Comparison of ENCODE assay signal across 8 cellular contexts in genomic region chr1:206631085-206631509, GRCh38. TPM values are rescaled to one million over a fixed set of nuclear protein-coding genes. Genes with fewer than 3 reads are reported as not detected.
DNase-seq lines count a peak whose midpoint lies in the region; ATAC-seq and TF ChIP-seq lines count a peak whose summit lies in the region.

No MANE protein-coding gene starts in this region.

- peaks cover 17% of the 10 kb centered on the region for H3K4me1 Mint-ChIP-seq in activated naive CD4-positive, alpha-beta T cell treated with anti-CD3 and anti-CD28 coated beads, Interleukin-2, amount 10 ng/mL, durations not matched to agents 7 days and 5 days
- peaks cover 19% of the 10 kb centered on the region for H3K4me1 Mint-ChIP-seq in stimulated activated naive CD8-positive, alpha-beta T cell treated with anti-CD3 and anti-CD28 coated beads, Interleukin-15, amount 100 ng/mL, for 72 hours

- H3K4me3 Mint-ChIP-seq in activated naive CD4-positive, alpha-beta T cell treated with anti-CD3 and anti-CD28 coated beads, Interleukin-2, amount 10 ng/mL, durations not matched to agents 7 days and 5 days = no peak overlapping the region
- no peak overlapping the region for H3K4me3 Mint-ChIP-seq in stimulated activated naive CD8-positive, alpha-beta T cell treated with anti-CD3 and anti-CD28 coated beads, Interleukin-15, amount 100 ng/mL, for 72 hours

- H3K9me3 Mint-ChIP-seq in activated naive CD4-positive, alpha-beta T cell treated with anti-CD3 and anti-CD28 coated beads, Interleukin-2, amount 10 ng/mL, durations not matched to agents 7 days and 5 days = peaks cover 3% of the 10 kb centered on the region
- H3K9me3 Mint-ChIP-seq in stimulated activated naive CD8-positive, alpha-beta T cell treated with anti-CD3 and anti-CD28 coated beads, Interleukin-15, amount 100 ng/mL, for 72 hours = no peaks in the 10 kb centered on the region

- no peak overlapping the region for H3K27ac Mint-ChIP-seq in activated naive CD4-positive, alpha-beta T cell treated with anti-CD3 and anti-CD28 coated beads, Interleukin-2, amount 10 ng/mL, durations not matched to agents 7 days and 5 days
- no peak overlapping the region for H3K27ac Mint-ChIP-seq in stimulated activated naive CD8-positive, alpha-beta T cell treated with anti-CD3 and anti-CD28 coated beads, Interleukin-15, amount 100 ng/mL, for 72 hours

- peaks cover 52% of the 10 kb centered on the region for H3K27me3 Mint-ChIP-seq in activated naive CD4-positive, alpha-beta T cell treated with anti-CD3 and anti-CD28 coated beads, Interleukin-2, amount 10 ng/mL, durations not matched to agents 7 days and 5 days
- H3K27me3 Mint-ChIP-seq in stimulated activated naive CD8-positive, alpha-beta T cell treated with anti-CD3 and anti-CD28 coated beads, Interleukin-15, amount 100 ng/mL, for 72 hours = peaks cover 35% of the 10 kb centered on the region

- no peak for ATAC-seq in stimulated activated naive CD8-positive, alpha-beta T cell treated with anti-CD3 and anti-CD28 coated beads, Interleukin-15, amount 100 ng/mL, for 72 hours
- ATAC-seq in GM18505 (IDR thresholded peaks at IDR 0.05; ENCODE audit: unreplicated experiment) = no peak

- CTCF ChIA-PET in activated naive CD4-positive, alpha-beta T cell treated with anti-CD3 and anti-CD28 coated beads, Interleukin-2, amount 10 ng/mL, durations not matched to agents 7 days and 5 days (lab: Charles Lee) = interaction anchor here (0.6 to 4.7 kb wide), 26 partner anchors 9 to 373 kb away, joined by 3 to 82 read pairs (median 4); partner anchors contain the start of gene EIF2D

- no peaks in the 10 kb centered on the region for H3K36me3 Mint-ChIP-seq in activated naive CD4-positive, alpha-beta T cell treated with anti-CD3 and anti-CD28 coated beads, Interleukin-2, amount 10 ng/mL, durations not matched to agents 7 days and 5 days

- DNase-seq in DMS153 (lab: John Stamatoyannopoulos, UW) = peak; percentile 65
- DNase-seq in HT-29 (ENCODE audit: low spot score) = peak; percentile 79
- peak; percentile 77 to 85 for DNase-seq in NCI-H526 (lab: John Stamatoyannopoulos, UW)
- DNase-seq in activated naive CD4-positive, alpha-beta T cell treated with anti-CD3 and anti-CD28 coated beads, Interleukin-2, amount 10 ng/mL, durations not matched to agents 7 days and 5 days = peak; percentile 43
- peak; percentile 90 for DNase-seq in hepatic stellate cell (ENCODE audit: low spot score)
- DNase-seq in stimulated activated naive CD8-positive, alpha-beta T cell treated with anti-CD3 and anti-CD28 coated beads, Interleukin-15, amount 100 ng/mL, for 72 hours = peak; percentile 25 to 50
- no peak for DNase-seq in central memory CD4-positive, alpha-beta T cell

- no peak for TF ChIP-seq POLR2A in GM18505 (IDR thresholded peaks at IDR 0.05; ENCODE audit: borderline replicate concordance, extremely low read depth, insufficient read depth, insufficient read length)

RNA-seq across cellular contexts. Expression of gene DYRK3, which starts 4.2 kb away (rescaled TPM):
- 0.31 and 0.36 TPM in 2 replicates for total RNA-seq in HT-29 (2014; rRNA removed; shearing (Covaris generic))

RNA-seq across cellular contexts. Expression of gene EIF2D, which starts 18.8 kb away (rescaled TPM):
- total RNA-seq in HT-29 (2014; rRNA removed; shearing (Covaris generic)) = 46.0 and 47.4 TPM in 2 replicates

RNA-seq across cellular contexts. Expression of gene MAPKAPK2, which starts 53.6 kb away (rescaled TPM):
- total RNA-seq in HT-29 (2014; rRNA removed; shearing (Covaris generic)) = 41.9 and 50.4 TPM in 2 replicates
